ENCODE assay signal across 1 cellular context in the genomic region with DNA sequence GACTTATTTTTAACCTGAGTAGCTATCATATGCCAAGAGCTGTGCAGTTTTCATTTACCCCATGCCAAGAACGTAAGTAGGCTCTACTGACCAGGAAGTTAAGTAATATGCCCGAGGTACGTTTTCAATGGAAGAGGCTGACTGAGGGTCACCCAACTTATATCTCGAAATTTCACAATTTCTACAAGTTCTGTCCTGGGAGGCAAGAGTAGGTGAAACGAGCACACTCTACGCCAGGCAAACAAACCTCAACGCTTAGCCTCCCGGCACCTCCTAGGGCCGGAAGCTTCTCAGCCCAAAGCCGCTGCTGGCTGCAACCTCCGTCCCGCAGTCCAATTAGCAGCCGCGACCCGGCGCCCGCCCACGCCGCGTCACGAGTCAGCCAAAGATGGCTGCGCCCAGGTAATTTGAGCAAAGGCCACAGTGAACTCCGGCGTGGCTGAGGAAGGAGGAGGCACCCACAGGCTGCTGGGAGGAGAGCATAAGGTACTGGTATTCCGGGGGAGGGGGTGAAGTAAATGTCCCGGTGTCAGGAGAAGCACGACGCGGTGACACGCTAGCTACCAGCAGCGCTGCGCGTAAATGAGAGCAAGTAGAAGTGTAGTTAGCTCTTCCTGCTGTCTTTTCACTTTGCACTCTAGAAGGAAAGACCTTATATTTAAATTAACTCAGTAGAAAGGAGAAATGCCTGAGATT.
A peak's percentile ranks its signal among the peaks of the same experiment; 100 is the strongest.
TF ChIP-seq lines count a peak whose summit lies in the region.

TMEM126A (plus strand) TSS at position 364 of the 696 bp plus-strand sequence. CDS start 2,289 bp downstream, outside the sequence.

TF ChIP-seq in K562, 482 proteins besides CTCF, POLR2A, EP300 and RAD21 (continued from another document and continues in another):
- TF ChIP-seq MGA (IDR thresholded peaks at IDR 0.05) (peak; percentile 31; the same call in 1 of the 2 replicates), CSDE1 (IDR thresholded peaks at IDR 0.05) (peak in 1 of 2 experiments; percentile 8; a peak in 1 of 4 replicates), ELF1 (tag; IDR thresholded peaks at IDR 0.05) (peak; percentile 49), HBP1 (CRISPR knock-in tag; IDR thresholded peaks at IDR 0.05) (peak; percentile 87; the same call in 1 of the 2 replicates), L3MBTL2 (IDR thresholded peaks at IDR 0.05) (peak; percentile 57), SAFB2 (IDR thresholded peaks at IDR 0.05; ENCODE audit: borderline replicate concordance, low read depth, low read length, severe bottlenecking) (no peak), ZSCAN32 (CRISPR knock-in tag; IDR thresholded peaks at IDR 0.05) (no peak), BRCA1 (IDR thresholded peaks at IDR 0.05) (no peak), BRCA1 (CRISPR knock-in tag; IDR thresholded peaks at IDR 0.05) (no peak), PHF20 (IDR thresholded peaks at IDR 0.05; ENCODE audit: partially characterized antibody) (peak; percentile 94), NR2C1 (IDR thresholded peaks at IDR 0.05) (peak; percentile 70), NR2C1 (tag; IDR thresholded peaks at IDR 0.05) (peak; percentile 83), TOE1 (IDR thresholded peaks at IDR 0.05; ENCODE audit: borderline replicate concordance) (peak; percentile 78; the same call in 1 of the 2 replicates), TOE1 (CRISPR knock-in tag; IDR thresholded peaks at IDR 0.05; ENCODE audit: borderline replicate concordance, low read depth) (no peak), ZNF79 (CRISPR knock-in tag; IDR thresholded peaks at IDR 0.05; ENCODE audit: low read depth) (no peak), CCNT2 (IDR thresholded peaks at IDR 0.05; ENCODE audit: borderline replicate concordance, extremely low read depth, insufficient read length, low read depth, low read length) (peak; percentile 93), TRIM24 (IDR thresholded peaks at IDR 0.05) (no peak), C11orf30 (IDR thresholded peaks at IDR 0.05; ENCODE audit: low read depth) (peak; percentile 92), ZNF41 (CRISPR knock-in tag; conservative IDR thresholded peaks at IDR 0.05) (no peak), SAP30 (IDR thresholded peaks at IDR 0.05; ENCODE audit: borderline replicate concordance, insufficient read depth, low read depth, low read length, poor library complexity, severe bottlenecking) (peak; percentile 93), TCF7L2 (IDR thresholded peaks at IDR 0.05; ENCODE audit: low read depth, low read length) (0 out of 2 replicates have a peak, but pooled peaks have one; percentile 25), SREBF2 (CRISPR knock-in tag; IDR thresholded peaks at IDR 0.05) (no peak), POLR2G (IDR thresholded peaks at IDR 0.05; ENCODE audit: low read depth, low read length) (peak; percentile 97)
- TF ChIP-seq, protein P1, sequence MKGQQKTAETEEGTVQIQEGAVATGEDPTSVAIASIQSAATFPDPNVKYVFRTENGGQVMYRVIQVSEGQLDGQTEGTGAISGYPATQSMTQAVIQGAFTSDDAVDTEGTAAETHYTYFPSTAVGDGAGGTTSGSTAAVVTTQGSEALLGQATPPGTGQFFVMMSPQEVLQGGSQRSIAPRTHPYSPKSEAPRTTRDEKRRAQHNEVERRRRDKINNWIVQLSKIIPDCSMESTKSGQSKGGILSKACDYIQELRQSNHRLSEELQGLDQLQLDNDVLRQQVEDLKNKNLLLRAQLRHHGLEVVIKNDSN (CRISPR knock-in tag; IDR thresholded peaks at IDR 0.05) = peak; percentile 58; the same call in 1 of the 2 replicates
- TF ChIP-seq, protein P2, sequence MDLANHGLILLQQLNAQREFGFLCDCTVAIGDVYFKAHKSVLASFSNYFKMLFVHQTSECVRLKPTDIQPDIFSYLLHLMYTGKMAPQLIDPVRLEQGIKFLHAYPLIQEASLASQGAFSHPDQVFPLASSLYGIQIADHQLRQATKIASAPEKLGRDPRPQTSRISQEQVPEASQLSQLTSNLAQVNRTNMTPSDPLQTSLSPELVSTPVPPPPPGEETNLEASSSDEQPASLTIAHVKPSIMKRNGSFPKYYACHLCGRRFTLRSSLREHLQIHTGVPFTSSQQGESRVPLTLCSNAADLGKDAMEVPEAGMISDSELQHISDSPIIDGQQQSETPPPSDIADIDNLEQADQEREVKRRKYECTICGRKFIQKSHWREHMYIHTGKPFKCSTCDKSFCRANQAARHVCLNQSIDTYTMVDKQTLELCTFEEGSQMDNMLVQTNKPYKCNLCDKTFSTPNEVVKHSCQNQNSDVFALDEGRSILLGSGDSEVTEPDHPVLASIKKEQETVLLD (IDR thresholded peaks at IDR 0.05) = no peak
- TF ChIP-seq, protein P3, sequence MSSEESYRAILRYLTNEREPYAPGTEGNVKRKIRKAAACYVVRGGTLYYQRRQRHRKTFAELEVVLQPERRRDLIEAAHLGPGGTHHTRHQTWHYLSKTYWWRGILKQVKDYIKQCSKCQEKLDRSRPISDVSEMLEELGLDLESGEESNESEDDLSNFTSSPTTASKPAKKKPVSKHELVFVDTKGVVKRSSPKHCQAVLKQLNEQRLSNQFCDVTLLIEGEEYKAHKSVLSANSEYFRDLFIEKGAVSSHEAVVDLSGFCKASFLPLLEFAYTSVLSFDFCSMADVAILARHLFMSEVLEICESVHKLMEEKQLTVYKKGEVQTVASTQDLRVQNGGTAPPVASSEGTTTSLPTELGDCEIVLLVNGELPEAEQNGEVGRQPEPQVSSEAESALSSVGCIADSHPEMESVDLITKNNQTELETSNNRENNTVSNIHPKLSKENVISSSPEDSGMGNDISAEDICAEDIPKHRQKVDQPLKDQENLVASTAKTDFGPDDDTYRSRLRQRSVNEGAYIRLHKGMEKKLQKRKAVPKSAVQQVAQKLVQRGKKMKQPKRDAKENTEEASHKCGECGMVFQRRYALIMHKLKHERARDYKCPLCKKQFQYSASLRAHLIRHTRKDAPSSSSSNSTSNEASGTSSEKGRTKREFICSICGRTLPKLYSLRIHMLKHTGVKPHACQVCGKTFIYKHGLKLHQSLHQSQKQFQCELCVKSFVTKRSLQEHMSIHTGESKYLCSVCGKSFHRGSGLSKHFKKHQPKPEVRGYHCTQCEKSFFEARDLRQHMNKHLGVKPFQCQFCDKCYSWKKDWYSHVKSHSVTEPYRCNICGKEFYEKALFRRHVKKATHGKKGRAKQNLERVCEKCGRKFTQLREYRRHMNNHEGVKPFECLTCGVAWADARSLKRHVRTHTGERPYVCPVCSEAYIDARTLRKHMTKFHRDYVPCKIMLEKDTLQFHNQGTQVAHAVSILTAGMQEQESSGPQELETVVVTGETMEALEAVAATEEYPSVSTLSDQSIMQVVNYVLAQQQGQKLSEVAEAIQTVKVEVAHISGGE (CRISPR knock-in tag; IDR thresholded peaks at IDR 0.05) = no peak
